In genomic region chr3:25542571-25543039, GRCh38 we compare ENCODE assay signal across 25 cellular contexts.
A peak's percentile ranks its signal among the peaks of the same experiment; 100 is the strongest.
DNase-seq lines count a peak whose midpoint lies in the region; ATAC-seq and TF ChIP-seq lines count a peak whose summit lies in the region.
"Had no signal": no experiment of that assay in that cellular context is flagged by ENCODE, and none has a peak within 500 bp of the region (broad histone marks: within the 10 kb centered on the region; RNA-seq: fewer than 3 reads in every experiment).

No MANE protein-coding gene starts in this region.

- H3K27me3 ChIP-seq in cardiac muscle cell: no peaks in the 10 kb centered on the region
- H3K27me3 ChIP-seq in right cardiac atrium (ENCODE audit: control insufficient read depth, insufficient read depth): no peaks in the 10 kb centered on the region
- no peaks in the 10 kb centered on the region for H3K27me3 ChIP-seq in upper lobe of right lung
- no peaks in the 10 kb centered on the region for H3K27me3 ChIP-seq in upper lobe of left lung
- H3K27me3 ChIP-seq: esophagus squamous epithelium, stomach had no signal

- H3K4me1 ChIP-seq in cardiac muscle cell (ENCODE audit: low read depth): peaks cover 51% of the 10 kb centered on the region
- peaks cover 8% of the 10 kb centered on the region for H3K4me1 ChIP-seq in right cardiac atrium (ENCODE audit: control insufficient read depth, insufficient read depth, low read length)
- peaks cover 4% of the 10 kb centered on the region for H3K4me1 ChIP-seq in upper lobe of right lung
- peaks cover 0 to 4% (median 0%) of the 10 kb centered on the region in 4 donors for H3K4me1 ChIP-seq in upper lobe of left lung
- H3K4me1 ChIP-seq: SJCRH30, stomach had no signal

- no peak for TF ChIP-seq POLR2A in upper lobe of left lung (IDR thresholded peaks at IDR 0.05)

- ATAC-seq in right cardiac atrium: no peak
- ATAC-seq in upper lobe of right lung: peak; percentile 22
- no peak for ATAC-seq in upper lobe of left lung (ENCODE audit: low FRiP score in 2 of 2)
- ATAC-seq: activated naive CD4-positive, alpha-beta T cell treated with anti-CD3 and anti-CD28 coated beads, Interleukin-2, amount 50 U/mL, for 72 hours; effector memory CD8-positive, alpha-beta T cell; HepG2; Panc1 had no signal

- H3K27ac ChIP-seq in cardiac muscle cell: peak overlapping the region; percentile 26
- H3K27ac ChIP-seq in right cardiac atrium (ENCODE audit: low read length): no peak overlapping the region
- H3K27ac ChIP-seq in upper lobe of right lung: no peak overlapping the region
- no peak overlapping the region for H3K27ac ChIP-seq in upper lobe of left lung
- H3K27ac ChIP-seq: C4-2B, esophagus squamous epithelium, HL-60, SJCRH30, stomach had no signal

- no peaks in the 10 kb centered on the region for H3K36me3 ChIP-seq in cardiac muscle cell
- H3K36me3 ChIP-seq in upper lobe of right lung: no peaks in the 10 kb centered on the region
- no peaks in the 10 kb centered on the region for H3K36me3 ChIP-seq in upper lobe of left lung
- H3K36me3 ChIP-seq: esophagus squamous epithelium, SJCRH30, stomach had no signal

- no peak for TF ChIP-seq EP300 in upper lobe of left lung (IDR thresholded peaks at IDR 0.05)

- H3K4me3 ChIP-seq in cardiac muscle cell (no peak overlapping the region), right cardiac atrium (ENCODE audit: low read length) (no peak overlapping the region), upper lobe of right lung (no peak overlapping the region), upper lobe of left lung (no peak overlapping the region)
- H3K4me3 ChIP-seq: esophagus squamous epithelium, SJCRH30, stomach had no signal

- DNase-seq in cardiac muscle cell (ENCODE audit: low read depth in 1 of 2, low spot score in 1 of 2) (peak in 1 of 2 donors; percentile 69), right cardiac atrium (no peak), NCI-H510A (lab: John Stamatoyannopoulos, UW) (peak; percentile 26), fibroblast of peridontal ligament (ENCODE audit: extremely low read depth) (peak; percentile 33), upper lobe of right lung (no peak), upper lobe of left lung (no peak), pons (ENCODE audit: low spot score) (no peak)
- DNase-seq in activated naive CD4-positive, alpha-beta T cell treated with Interleukin-2 at 50 U/mL for 16 hours: no peak
- DNase-seq: ACHN; activated CD4-positive, alpha-beta T cell treated with anti-CD3 and anti-CD28 coated beads for 4 hours; effector memory CD8-positive, alpha-beta T cell; esophagus squamous epithelium; glutamatergic neuron; mesendoderm; naive B cell; NCI-H1092; occipital lobe; SJCRH30; stomach; trophoblast cell had no signal

- WGBS in right cardiac atrium: 28% methylated on average over 1 of the region's 1 CpG
- WGBS in upper lobe of left lung, 2 donors: 39 to 57% methylated on average over 1 of the region's 1 CpG

- intact Hi-C loops in right cardiac atrium (cut with DNase I): no loop called here
- intact Hi-C loops in upper lobe of right lung (cut with DNase I): no loop called here

- TF ChIP-seq CTCF in cardiac muscle cell (IDR thresholded peaks at IDR 0.05; ENCODE audit: low read depth, low read length): no peak
- TF ChIP-seq CTCF in upper lobe of right lung (IDR thresholded peaks at IDR 0.05): no peak
- no peak for TF ChIP-seq CTCF in upper lobe of left lung (IDR thresholded peaks at IDR 0.05)

- H3K9me3 ChIP-seq in cardiac muscle cell (ENCODE audit: low read depth) (peaks cover 3% of the 10 kb centered on the region), right cardiac atrium (ENCODE audit: control insufficient read depth, low read length) (no peaks in the 10 kb centered on the region), upper lobe of right lung (no peaks in the 10 kb centered on the region), upper lobe of left lung (no peaks in the 10 kb centered on the region)
- H3K9me3 ChIP-seq: esophagus squamous epithelium, stomach had no signal

Comparison
In these comparisons a context has a peak if more than half of its experiments do, and no peak if none do; other contexts are left out.
1. DNase-seq: peak in NCI-H510A (single experiment) and fibroblast of peridontal ligament (single experiment); none in right cardiac atrium (0 of 3), upper lobe of right lung (single experiment), upper lobe of left lung (0 of 2), pons (single experiment) and activated naive CD4-positive, alpha-beta T cell treated with Interleukin-2 at 50 U/mL for 16 hours (single experiment).